ENCODE assay signal across 13 cellular contexts in genomic region chr9:93129691-93130500, GRCh38. TPM values are rescaled to one million over a fixed set of nuclear protein-coding genes. Genes with fewer than 3 reads are reported as not detected.
DNase-seq lines count a peak whose midpoint lies in the region; ATAC-seq, FAIRE-seq and TF ChIP-seq lines count a peak whose summit lies in the region.
"Had no signal": no experiment of that assay in that cellular context is flagged by ENCODE, and none has a peak within 500 bp of the region (broad histone marks: within the 10 kb centered on the region; RNA-seq: fewer than 3 reads in every experiment).

No MANE protein-coding gene starts in this region.

- in situ Hi-C loops in G401 (cut with HindIII; ENCODE audit: low sequenced_read_pairs), result no loop called here

- no peaks in the 10 kb centered on the region for H3K9me3 Mint-ChIP-seq in stimulated activated effector memory CD8-positive, alpha-beta T cell treated with anti-CD3 and anti-CD28 coated beads, Interleukin-12 subunit alpha, Interleukin-12 subunit beta, amount 100 ng/mL, for 72 hours
- no peaks in the 10 kb centered on the region for H3K9me3 Mint-ChIP-seq in GM23338
- H3K9me3 Mint-ChIP-seq: brain; immature natural killer cell; stimulated activated memory B cell treated with anti-CD40 and anti-IgM and Interleukin-4, amounts not matched to agents 10 μg/mL and 1 μg/mL and 100 μg/mL, for 72 hours had no signal

- H3K4me1 ChIP-seq in ascending aorta (peaks cover 46 to 65% of the 10 kb centered on the region in 2 donors), GM23338 (ENCODE audit: insufficient read depth) (peaks cover 20% of the 10 kb centered on the region)

- H2AFZ ChIP-seq in GM23338, result no peak overlapping the region
- H2AFZ ChIP-seq: PC-9 had no signal

- H3K79me2 ChIP-seq in GM23338 (replicated peaks; ENCODE audit: insufficient read depth), result 0 out of 2 replicates have a peak, but pooled peaks cover 6% of the 10 kb centered on the region

- H3K9me2 ChIP-seq in GM23338 (ENCODE audit: insufficient read depth), result no peaks in the 10 kb centered on the region

- peaks cover 83% of the 10 kb centered on the region for H3K36me3 Mint-ChIP-seq in stimulated activated effector memory CD8-positive, alpha-beta T cell treated with anti-CD3 and anti-CD28 coated beads, Interleukin-12 subunit alpha, Interleukin-12 subunit beta, amount 100 ng/mL, for 72 hours
- 0 out of 3 replicates have a peak, but pooled peaks cover under 1% of the 10 kb centered on the region for H3K36me3 Mint-ChIP-seq in GM23338 (ENCODE audit: low read depth)

- intact Hi-C loops in ascending aorta (cut with DNase I), result loop anchor here (5.0 to 10.0 kb wide), 4 partner anchors 322 to 455 kb away; partner anchors contain the start of genes BICD2, FAM120A, FAM120AOS and IPPK

- H3K27me3 ChIP-seq in ascending aorta (no peaks in the 10 kb centered on the region), layer of hippocampus (ENCODE audit: control insufficient read depth, insufficient read depth, low read length) (no peaks in the 10 kb centered on the region), GM23338 (ENCODE audit: insufficient read depth) (peaks cover 2% of the 10 kb centered on the region)

- H4K20me1 ChIP-seq in GM23338 (replicated peaks; ENCODE audit: insufficient read depth), result 0 out of 2 replicates have a peak, but pooled peaks cover 8% of the 10 kb centered on the region

- no peak overlapping the region for H3K4me3 ChIP-seq in ascending aorta
- no peak overlapping the region for H3K4me3 ChIP-seq in GM23338
- H3K4me3 ChIP-seq: PC-9 had no signal

- peak overlapping the region; percentile 94 for H3K27ac Mint-ChIP-seq in stimulated activated effector memory CD8-positive, alpha-beta T cell treated with anti-CD3 and anti-CD28 coated beads, Interleukin-12 subunit alpha, Interleukin-12 subunit beta, amount 100 ng/mL, for 72 hours
- no peak overlapping the region for H3K27ac Mint-ChIP-seq in GM23338
- H3K27ac Mint-ChIP-seq: stimulated activated memory B cell treated with anti-CD40 and anti-IgM and Interleukin-4, amounts not matched to agents 10 μg/mL and 1 μg/mL and 100 μg/mL, for 72 hours had no signal

- no peak for FAIRE-seq in D721Med (lab: Jason Lieb, UNC)

- TF ChIP-seq CTCF in ascending aorta (IDR thresholded peaks at IDR 0.05), result no peak
- no peak for TF ChIP-seq CTCF in D721Med (IDR thresholded peaks at IDR 0.05; ENCODE audit: insufficient read depth, missing control alignments)
- no peak for TF ChIP-seq CTCF in GM23338 (conservative IDR thresholded peaks at IDR 0.05; ENCODE audit: low read depth in 2 of 2)

- H3K9me3 ChIP-seq in ascending aorta, result no peaks in the 10 kb centered on the region

- H3K4me1 Mint-ChIP-seq in stimulated activated effector memory CD8-positive, alpha-beta T cell treated with anti-CD3 and anti-CD28 coated beads, Interleukin-12 subunit alpha, Interleukin-12 subunit beta, amount 100 ng/mL, for 72 hours, result peaks cover 81% of the 10 kb centered on the region
- H3K4me1 Mint-ChIP-seq in GM23338, result peaks cover 45% of the 10 kb centered on the region

- ATAC-seq in stimulated activated effector memory CD8-positive, alpha-beta T cell treated with anti-CD3 and anti-CD28 coated beads, Interleukin-12 subunit alpha, Interleukin-12 subunit beta, amount 100 ng/mL, for 72 hours, result no peak
- no peak for ATAC-seq in GM23338
- ATAC-seq: stimulated activated memory B cell treated with anti-CD40 and anti-IgM and Interleukin-4, amounts not matched to agents 10 μg/mL and 1 μg/mL and 100 μg/mL, for 72 hours had no signal

- H3K36me3 ChIP-seq in ascending aorta (peaks cover 13 to 16% of the 10 kb centered on the region in 2 donors), GM23338 (ENCODE audit: insufficient read depth) (no peaks in the 10 kb centered on the region)

- H3F3A ChIP-seq in GM23338 (replicated peaks; ENCODE audit: low read depth), result no peaks in the 10 kb centered on the region

- H3K27me3 Mint-ChIP-seq in GM23338 (ENCODE audit: insufficient read depth, low read depth, poor library complexity), result peaks cover 14% of the 10 kb centered on the region
- H3K27me3 Mint-ChIP-seq: stimulated activated memory B cell treated with anti-CD40 and anti-IgM and Interleukin-4, amounts not matched to agents 10 μg/mL and 1 μg/mL and 100 μg/mL, for 72 hours had no signal

- peak overlapping the region; percentile 88 for H3K4me3 Mint-ChIP-seq in stimulated activated effector memory CD8-positive, alpha-beta T cell treated with anti-CD3 and anti-CD28 coated beads, Interleukin-12 subunit alpha, Interleukin-12 subunit beta, amount 100 ng/mL, for 72 hours
- no peak overlapping the region for H3K4me3 Mint-ChIP-seq in GM23338
- H3K4me3 Mint-ChIP-seq: immature natural killer cell; stimulated activated memory B cell treated with anti-CD40 and anti-IgM and Interleukin-4, amounts not matched to agents 10 μg/mL and 1 μg/mL and 100 μg/mL, for 72 hours had no signal

- H3K27ac ChIP-seq in ascending aorta (peak overlapping the region; percentile 98 to 99), layer of hippocampus (ENCODE audit: low read depth, low read length) (peak overlapping the region; percentile 91), GM23338 (ENCODE audit: low read depth) (no peak overlapping the region)
- H3K27ac ChIP-seq: PC-9 had no signal

- H3K4me2 ChIP-seq in GM23338, result no peak overlapping the region
- H3K4me2 ChIP-seq: PC-9 had no signal

- peak; percentile 49 for DNase-seq in G401 (ENCODE audit: low spot score)
- no peak for DNase-seq in ascending aorta (ENCODE audit: low spot score in 2 of 2)
- no peak for DNase-seq in stimulated activated effector memory CD8-positive, alpha-beta T cell treated with anti-CD3 and anti-CD28 coated beads, Interleukin-12 subunit alpha, Interleukin-12 subunit beta, amount 100 ng/mL, for 72 hours (ENCODE audit: low spot score in 2 of 2)
- DNase-seq in D721Med (ENCODE audit: insufficient read length, low spot score), result no peak
- no peak for DNase-seq in NCI-H2196 (lab: John Stamatoyannopoulos, UW; ENCODE audit: unreplicated experiment)
- no peak for DNase-seq in GM23338 (ENCODE audit: low spot score)
- no peak for DNase-seq in retina
- DNase-seq: immature natural killer cell; PC-9; stimulated activated CD4-positive, alpha-beta T cell treated with anti-CD3 and anti-CD28 coated beads, Interleukin-2, amount 100 ng/mL, for 24 hours had no signal

TF ChIP-seq in GM23338, 12 proteins besides CTCF, POLR2A, EP300 and RAD21 (continues in another document):
- TF ChIP-seq POLR2AphosphoS5 (IDR thresholded peaks at IDR 0.05; ENCODE audit: low read depth) (no peak), ETS1 (IDR thresholded peaks at IDR 0.05) (no peak), STAT1 (IDR thresholded peaks at IDR 0.05; ENCODE audit: unreplicated experiment) (no peak), ZNF114 (CRISPR knock-in tag; IDR thresholded peaks at IDR 0.05) (no peak), REST (IDR thresholded peaks at IDR 0.05; ENCODE audit: unreplicated experiment) (no peak)

RNA-seq across cellular contexts. Expression of gene NINJ1, which starts 4.2 kb away (rescaled TPM):
- 25.6 and 28.4 TPM in 2 replicates for total RNA-seq in G401 (2014; rRNA removed; shearing (Covaris generic))
- 156 TPM for total RNA-seq in ascending aorta
- 31.2 and 39.7 TPM in 2 replicates for total RNA-seq in GM23338 (2014; rRNA removed; shearing (Covaris generic))
- polyA plus RNA-seq in GM23338 (2016; fragmentation: Nextera tagmentation; extraction: Ambion mirVana), result 33.3 and 36.3 TPM in 2 replicates

RNA-seq across cellular contexts. Expression of gene CARD19, which starts 33.9 kb away (rescaled TPM):
- total RNA-seq in G401 (2014; rRNA removed; shearing (Covaris generic)), result 31.4 and 36.7 TPM in 2 replicates
- total RNA-seq in ascending aorta, result 212 TPM
- 24.7 and 36.8 TPM in 2 replicates for total RNA-seq in GM23338 (2014; rRNA removed; shearing (Covaris generic))
- polyA plus RNA-seq in GM23338 (2016; fragmentation: Nextera tagmentation; extraction: Ambion mirVana), result 48.3 and 48.9 TPM in 2 replicates

RNA-seq across cellular contexts. Expression of gene WNK2, which starts 54.0 kb away (rescaled TPM):
- total RNA-seq in G401 (2014; rRNA removed; shearing (Covaris generic)), result 5.8 and 8.9 TPM in 2 replicates
- total RNA-seq in ascending aorta, result not detected
- total RNA-seq in GM23338 (2014; rRNA removed; shearing (Covaris generic)), result 93.4 and 102 TPM in 2 replicates
- 56.4 and 61.7 TPM in 2 replicates for polyA plus RNA-seq in GM23338 (2016; fragmentation: Nextera tagmentation; extraction: Ambion mirVana)
- polyA plus RNA-seq: immature natural killer cell had no signal
